8 cellular contexts compared by ENCODE assay signal in genomic region chr6:160237597-160237996, GRCh38. TPM values are rescaled to one million over a fixed set of nuclear protein-coding genes. Genes with fewer than 3 reads are reported as not detected.
"Had no signal": no experiment of that assay in that cellular context is flagged by ENCODE, and none has a peak within 500 bp of the region (broad histone marks: within the 10 kb centered on the region; RNA-seq: fewer than 3 reads in every experiment).

No MANE protein-coding gene starts in this region.

RNA-seq across cellular contexts. Expression of gene SLC22A2, which starts 21.0 kb away (rescaled TPM):
- total RNA-seq: activated CD4-positive, alpha-beta memory T cell treated with anti-CD3 and anti-CD28 coated beads, Interleukin-2, amount 10 ng/mL, durations not matched to agents 7 days and 5 days; body of pancreas; dermis blood vessel endothelial cell; left lobe of liver; natural killer cell; skeletal muscle tissue; subcutaneous adipose tissue; T-helper 17 cell had no signal
